Comparison of ENCODE assay signal across 11 cellular contexts in the genomic region with DNA sequence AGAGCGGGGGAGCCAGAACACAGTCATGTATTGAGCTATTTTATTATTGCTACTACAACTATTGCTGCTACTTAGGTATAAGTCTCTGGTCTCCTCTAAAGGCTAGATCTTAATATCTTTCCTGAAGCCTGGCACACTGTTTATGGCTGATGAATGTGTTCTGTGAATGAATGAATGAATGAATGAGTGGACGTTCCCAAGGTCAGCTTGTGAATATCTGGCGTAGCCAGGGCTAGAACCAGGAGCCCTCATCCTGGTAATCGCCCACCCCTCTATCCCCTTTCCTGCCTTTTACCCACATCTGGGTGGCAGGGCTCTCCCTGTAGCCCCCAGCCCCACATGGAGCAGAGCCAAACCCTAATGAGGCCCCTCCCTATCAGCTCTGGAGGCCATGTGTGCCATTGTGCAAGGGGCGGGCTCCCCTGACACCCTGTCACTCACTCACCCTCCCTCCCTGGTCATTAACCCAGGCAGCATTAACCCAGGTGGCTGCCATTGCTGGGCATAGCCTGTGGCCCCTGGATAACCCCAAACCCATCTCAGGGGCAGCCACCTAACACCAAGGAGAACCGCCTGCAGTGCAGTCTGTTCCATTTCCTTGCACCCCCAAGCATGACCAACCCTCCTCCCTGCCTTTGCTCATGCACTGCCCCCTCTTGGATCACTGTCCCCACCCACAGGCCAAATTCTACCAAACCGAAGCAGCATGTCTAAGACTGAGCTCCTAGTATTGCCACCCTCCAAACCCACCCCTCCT. TPM values are rescaled to one million over a fixed set of nuclear protein-coding genes. Genes with fewer than 3 reads are reported as not detected.
DNase-seq lines count a peak whose midpoint lies in the region; ATAC-seq and TF ChIP-seq lines count a peak whose summit lies in the region.
"Had no signal": no experiment of that assay in that cellular context is flagged by ENCODE, and none has a peak within 500 bp of the region (broad histone marks: within the 10 kb centered on the region; RNA-seq: fewer than 3 reads in every experiment).

No MANE protein-coding gene starts in this region.

- H3K27ac ChIP-seq in spleen, result peak overlapping the region; percentile 64 to 99 (median 95)
- H3K27ac ChIP-seq: RWPE1, thyroid gland had no signal

- peaks cover 3% of the 10 kb centered on the region for H3K36me3 Mint-ChIP-seq in chondrocyte (ENCODE audit: low read depth)

- intact Hi-C loops in spleen (cut with DNase I; ENCODE audit: low total_unique reads), result loop anchor here (10.0 kb wide), 1 partner anchor 45 kb away; no protein-coding TSS in a partner anchor

- H3K4me3 Mint-ChIP-seq in chondrocyte (ENCODE audit: unreplicated experiment), result no peak overlapping the region

- H3K27me3 ChIP-seq in Loucy (ENCODE audit: insufficient read depth, low read length, poor library complexity, severe bottlenecking) (no peaks in the 10 kb centered on the region), spleen (replicated peaks in 1 of 7) (no peaks in the 10 kb centered on the region)
- H3K27me3 ChIP-seq: thyroid gland had no signal

- H3K36me3 ChIP-seq in Loucy (ENCODE audit: insufficient read depth, low read length), result no peaks in the 10 kb centered on the region
- peaks cover 0 to 44% (median 0%) of the 10 kb centered on the region in 6 donors for H3K36me3 ChIP-seq in spleen
- H3K36me3 ChIP-seq: thyroid gland had no signal

- no peak overlapping the region for H2AFZ ChIP-seq in Loucy (ENCODE audit: low read length)

- H3K27ac Mint-ChIP-seq in chondrocyte (ENCODE audit: unreplicated experiment), result peak overlapping the region; percentile 38

- H3K4me1 ChIP-seq in Loucy (ENCODE audit: insufficient read depth, low read length, poor library complexity, severe bottlenecking), result peaks cover 46% of the 10 kb centered on the region
- H3K4me1 ChIP-seq in spleen, result peaks cover 66 to 98% (median 90%) of the 10 kb centered on the region in 6 donors

- peaks cover 15% of the 10 kb centered on the region for H4K20me1 ChIP-seq in Loucy (ENCODE audit: insufficient read depth, low read length, poor library complexity, severe bottlenecking)

- no peaks in the 10 kb centered on the region for H3K9me3 ChIP-seq in Loucy (ENCODE audit: insufficient read depth, low read depth, low read length)
- no peaks in the 10 kb centered on the region for H3K9me3 ChIP-seq in spleen
- H3K9me3 ChIP-seq: thyroid gland had no signal

- peak; percentile 41 for DNase-seq in NCI-H82 (lab: John Stamatoyannopoulos, UW)
- no peak for DNase-seq in NCI-H82 treated with DMSO at 0.1 percent for 48 hours (lab: John Stamatoyannopoulos, UW; ENCODE audit: unreplicated experiment)
- DNase-seq in chondrocyte (ENCODE audit: low spot score), result no peak
- peak; percentile 76 for DNase-seq in spleen
- no peak for DNase-seq in SHP77 treated with DMSO at 0.1 percent for 48 hours (lab: John Stamatoyannopoulos, UW)
- no peak for DNase-seq in NCI-H446 treated with DMSO at 0.1 percent for 48 hours (lab: John Stamatoyannopoulos, UW)
- DNase-seq: 8988T had no signal

- H3F3A ChIP-seq in Loucy (ENCODE audit: low read depth), result peaks cover 6% of the 10 kb centered on the region; the same call in 1 of the 2 replicates

- H3K79me2 ChIP-seq in Loucy (ENCODE audit: insufficient read depth, low read length), result peaks cover 63% of the 10 kb centered on the region

- H3K4me2 ChIP-seq in Loucy (ENCODE audit: low read depth, low read length, poor library complexity, severe bottlenecking), result peak overlapping the region; percentile 97

- no peaks in the 10 kb centered on the region for H3K27me3 Mint-ChIP-seq in chondrocyte (ENCODE audit: low read depth)

- TF ChIP-seq POLR2A in spleen (IDR thresholded peaks at IDR 0.05), result no peak

- ATAC-seq in GM19455 (IDR thresholded peaks at IDR 0.05; ENCODE audit: unreplicated experiment), result no peak

- no peaks in the 10 kb centered on the region for H3K9me3 Mint-ChIP-seq in chondrocyte (ENCODE audit: low read depth)

- H3K4me1 Mint-ChIP-seq in chondrocyte (ENCODE audit: low read depth), result peaks cover 68% of the 10 kb centered on the region

- 53 to 74% (median 66%) methylated on average over 7 of the region's 7 CpGs for WGBS in spleen, 5 donors

- TF ChIP-seq CTCF in Loucy (conservative IDR thresholded peaks at IDR 0.05; ENCODE audit: low read length), result peak; percentile 48
- TF ChIP-seq CTCF in chondrocyte (IDR thresholded peaks at IDR 0.05), result no peak
- TF ChIP-seq CTCF in spleen (IDR thresholded peaks at IDR 0.05 in 8 of 11, conservative IDR thresholded peaks at IDR 0.05 in 3 of 11), result peak in 2 of 11 experiments; percentile 25 to 31

- no peaks in the 10 kb centered on the region for H3K9me2 ChIP-seq in Loucy (replicated peaks; ENCODE audit: low read depth, low read length)

- H3K9ac ChIP-seq in Loucy (ENCODE audit: low read depth, low read length, poor library complexity, severe bottlenecking), result peak overlapping the region; percentile 93

- H3K4me3 ChIP-seq in Loucy (ENCODE audit: low read length, poor library complexity, severe bottlenecking), result peak overlapping the region; percentile 90
- peak overlapping the region in 1 of 8 donors; percentile 88 for H3K4me3 ChIP-seq in spleen
- H3K4me3 ChIP-seq: thyroid gland had no signal

RNA-seq across cellular contexts. Expression of gene AKNA, which starts 2.0 kb away (rescaled TPM):
- total RNA-seq in chondrocyte, result 19.1 to 43.1 TPM (median 43.0 TPM) in 3 replicates
- 100 to 1,000 TPM; 198 to 324 (median 238) TPM for total RNA-seq in spleen
- polyA plus RNA-seq in spleen, result 100 to 1,000 TPM in 2 of 3 donors, 10 to 100 TPM in 1; 92.9 to 129 (median 124) TPM

Comparison
In these comparisons a context has a peak if more than half of its experiments do, and no peak if none do; other contexts are left out.
1. DNase-seq: peak in NCI-H82 (single experiment) and spleen (single experiment); none in NCI-H82 treated with DMSO at 0.1 percent for 48 hours (single experiment), chondrocyte (single experiment), SHP77 treated with DMSO at 0.1 percent for 48 hours (single experiment) and NCI-H446 treated with DMSO at 0.1 percent for 48 hours (single experiment).